11 cellular contexts compared by ENCODE assay signal in the genomic region with DNA sequence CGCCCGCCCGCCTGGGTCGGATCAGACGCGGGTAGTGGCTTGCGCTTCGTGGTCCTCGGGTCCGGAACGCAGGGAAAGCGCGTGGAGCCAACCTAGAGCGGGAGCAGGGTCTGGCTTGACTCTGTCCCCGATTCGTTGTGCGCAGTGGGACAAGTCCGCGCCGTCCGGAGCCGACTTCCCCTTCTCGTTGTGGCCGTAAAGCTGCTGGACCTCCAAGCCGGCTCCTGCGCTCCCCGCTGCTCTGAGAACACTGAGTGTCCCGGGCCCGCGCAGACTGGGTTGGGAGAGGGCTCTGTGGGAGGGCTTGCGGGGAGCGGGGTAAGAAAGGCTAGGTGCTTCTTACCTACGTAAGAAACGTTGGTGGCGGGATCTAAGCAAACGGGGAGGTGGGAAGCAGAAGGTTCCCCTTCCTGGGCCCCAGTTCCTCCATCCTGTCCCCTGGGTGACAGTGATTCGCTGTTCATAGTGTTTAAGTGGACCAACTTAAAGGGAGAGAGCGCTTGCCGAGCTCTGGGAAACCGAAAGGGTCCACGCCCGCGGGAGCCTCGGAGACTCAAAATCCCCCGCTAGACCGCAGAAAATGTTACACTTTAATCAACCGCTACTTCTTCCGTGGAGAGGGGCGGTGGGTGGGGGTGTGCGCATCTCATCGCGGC. TPM values are rescaled to one million over a fixed set of nuclear protein-coding genes. Genes with fewer than 3 reads are reported as not detected.
DNase-seq lines count a peak whose midpoint lies in the region; ATAC-seq and TF ChIP-seq lines count a peak whose summit lies in the region.
"Had no signal": no experiment of that assay in that cellular context is flagged by ENCODE, and none has a peak within 500 bp of the region (broad histone marks: within the 10 kb centered on the region; RNA-seq: fewer than 3 reads in every experiment).

No MANE protein-coding gene starts in this region.

- peaks cover 4% of the 10 kb centered on the region for H3K9me3 Mint-ChIP-seq in CD4-positive, alpha-beta T cell
- H3K9me3 Mint-ChIP-seq in osteocyte (ENCODE audit: unreplicated experiment), result no peaks in the 10 kb centered on the region

- peaks cover 33% of the 10 kb centered on the region for H3K4me1 Mint-ChIP-seq in CD4-positive, alpha-beta T cell (ENCODE audit: low read depth)
- H3K4me1 Mint-ChIP-seq in osteocyte (ENCODE audit: unreplicated experiment), result peaks cover 12% of the 10 kb centered on the region

- no peak overlapping the region for H3K27ac ChIP-seq in CD4-positive, alpha-beta T cell (ENCODE audit: low read depth, low read length)
- no peak overlapping the region for H3K27ac ChIP-seq in Peyer's patch
- H3K27ac ChIP-seq in brain microvascular endothelial cell, result no peak overlapping the region
- H3K27ac ChIP-seq: SJSA1 had no signal

- H3K36me3 Mint-ChIP-seq in CD4-positive, alpha-beta T cell (ENCODE audit: low read depth), result no peaks in the 10 kb centered on the region
- H3K36me3 Mint-ChIP-seq in osteocyte (ENCODE audit: unreplicated experiment), result no peaks in the 10 kb centered on the region

- peaks cover 0 to 34% (median 5%) of the 10 kb centered on the region in 4 donors for H3K4me1 ChIP-seq in Peyer's patch

- no peak for DNase-seq in CD4-positive, alpha-beta T cell
- no peak for DNase-seq in Peyer's patch
- no peak for DNase-seq in epithelial cell of proximal tubule (ENCODE audit: low read depth)
- peak; percentile 78 for DNase-seq in osteocyte (ENCODE audit: extremely low spot score, unreplicated experiment)
- DNase-seq in NCI-H2029 treated with DMSO at 0.1 percent for 48 hours (lab: John Stamatoyannopoulos, UW), result no peak
- DNase-seq in brain microvascular endothelial cell, result no peak
- DNase-seq in SW480 (ENCODE audit: low spot score), result no peak
- DNase-seq in pons (ENCODE audit: low spot score), result no peak
- DNase-seq: amygdala had no signal

- peaks cover 4% of the 10 kb centered on the region for H3K9me3 ChIP-seq in CD4-positive, alpha-beta T cell (ENCODE audit: control insufficient read depth, low read length)
- H3K9me3 ChIP-seq in Peyer's patch, result peaks cover 0 to 6% (median 0%) of the 10 kb centered on the region in 4 donors

- peak; percentile 50 for ATAC-seq in CD4-positive, alpha-beta T cell (ENCODE audit: poor library complexity)
- ATAC-seq: K562 had no signal

- in situ Hi-C loops in brain microvascular endothelial cell (cut with HindIII; ENCODE audit: low pct_ligation_motif_present, low sequenced_read_pairs), result no loop called here

- no peak for TF ChIP-seq POLR2A in Peyer's patch (IDR thresholded peaks at IDR 0.05)

- POLR2A ChIA-PET in CD4-positive, alpha-beta T cell (lab: Charles Lee), result no interaction called here

- no peak overlapping the region for H3K27ac Mint-ChIP-seq in CD4-positive, alpha-beta T cell
- no peak overlapping the region for H3K27ac Mint-ChIP-seq in osteocyte (ENCODE audit: unreplicated experiment)

- peak overlapping the region in 3 of 4 donors; percentile 23 to 32 (median 26) for H3K4me3 ChIP-seq in Peyer's patch
- H3K4me3 ChIP-seq in epithelial cell of proximal tubule (ENCODE audit: low read depth, low read length), result peak overlapping the region; percentile 45
- no peak overlapping the region for H3K4me3 ChIP-seq in brain microvascular endothelial cell (ENCODE audit: low read depth, low read length)
- H3K4me3 ChIP-seq: K562, SJSA1 had no signal

- peaks cover 86% of the 10 kb centered on the region for H3K27me3 Mint-ChIP-seq in CD4-positive, alpha-beta T cell
- peaks cover 74% of the 10 kb centered on the region for H3K27me3 Mint-ChIP-seq in osteocyte (ENCODE audit: unreplicated experiment)

- no peaks in the 10 kb centered on the region for H3K36me3 ChIP-seq in Peyer's patch
- no peaks in the 10 kb centered on the region for H3K36me3 ChIP-seq in brain microvascular endothelial cell (replicated peaks)
- H3K36me3 ChIP-seq: SJSA1 had no signal

- CTCF ChIA-PET in CD4-positive, alpha-beta T cell (lab: Charles Lee), result interaction anchor here (1.8 kb wide), 1 partner anchor 11 kb away, joined by 3 read pairs; no protein-coding TSS in a partner anchor

- H3K4me3 Mint-ChIP-seq in CD4-positive, alpha-beta T cell, result peak overlapping the region; percentile 79
- peak overlapping the region; percentile 10 for H3K4me3 Mint-ChIP-seq in osteocyte (ENCODE audit: unreplicated experiment)

- H3K27me3 ChIP-seq in CD4-positive, alpha-beta T cell (ENCODE audit: control insufficient read depth, insufficient read depth, low read length), result peaks cover 92% of the 10 kb centered on the region
- H3K27me3 ChIP-seq in Peyer's patch (peaks cover 0 to 50% of the 10 kb centered on the region in 2 donors), brain microvascular endothelial cell (replicated peaks) (peaks cover 77% of the 10 kb centered on the region)
- H3K27me3 ChIP-seq: SJSA1 had no signal

- no peak for TF ChIP-seq CTCF in CD4-positive, alpha-beta T cell (IDR thresholded peaks at IDR 0.05)
- no peak for TF ChIP-seq CTCF in Peyer's patch (IDR thresholded peaks at IDR 0.05)
- TF ChIP-seq CTCF in epithelial cell of proximal tubule (conservative IDR thresholded peaks at IDR 0.05; ENCODE audit: low read depth, low read length), result no peak
- no peak for TF ChIP-seq CTCF in osteocyte (IDR thresholded peaks at IDR 0.05)
- no peak for TF ChIP-seq CTCF in brain microvascular endothelial cell (IDR thresholded peaks at IDR 0.05; ENCODE audit: low read depth, low read length, missing control alignments)

- intact Hi-C loops in CD4-positive, alpha-beta T cell (cut with DNase I, micrococcal nuclease), result no loop called here

RNA-seq across cellular contexts. Expression of a gene that starts 4.3 kb away (rescaled TPM):
- total RNA-seq in CD4-positive, alpha-beta T cell, result not detected
- not detected for total RNA-seq in Peyer's patch
- total RNA-seq in epithelial cell of proximal tubule, result 0.35 and 1.1 TPM in 2 replicates
- total RNA-seq in osteocyte, result not detected in 2 replicates
- total RNA-seq: K562 had no signal
